8 cellular contexts compared by ENCODE assay signal in the genomic region with DNA sequence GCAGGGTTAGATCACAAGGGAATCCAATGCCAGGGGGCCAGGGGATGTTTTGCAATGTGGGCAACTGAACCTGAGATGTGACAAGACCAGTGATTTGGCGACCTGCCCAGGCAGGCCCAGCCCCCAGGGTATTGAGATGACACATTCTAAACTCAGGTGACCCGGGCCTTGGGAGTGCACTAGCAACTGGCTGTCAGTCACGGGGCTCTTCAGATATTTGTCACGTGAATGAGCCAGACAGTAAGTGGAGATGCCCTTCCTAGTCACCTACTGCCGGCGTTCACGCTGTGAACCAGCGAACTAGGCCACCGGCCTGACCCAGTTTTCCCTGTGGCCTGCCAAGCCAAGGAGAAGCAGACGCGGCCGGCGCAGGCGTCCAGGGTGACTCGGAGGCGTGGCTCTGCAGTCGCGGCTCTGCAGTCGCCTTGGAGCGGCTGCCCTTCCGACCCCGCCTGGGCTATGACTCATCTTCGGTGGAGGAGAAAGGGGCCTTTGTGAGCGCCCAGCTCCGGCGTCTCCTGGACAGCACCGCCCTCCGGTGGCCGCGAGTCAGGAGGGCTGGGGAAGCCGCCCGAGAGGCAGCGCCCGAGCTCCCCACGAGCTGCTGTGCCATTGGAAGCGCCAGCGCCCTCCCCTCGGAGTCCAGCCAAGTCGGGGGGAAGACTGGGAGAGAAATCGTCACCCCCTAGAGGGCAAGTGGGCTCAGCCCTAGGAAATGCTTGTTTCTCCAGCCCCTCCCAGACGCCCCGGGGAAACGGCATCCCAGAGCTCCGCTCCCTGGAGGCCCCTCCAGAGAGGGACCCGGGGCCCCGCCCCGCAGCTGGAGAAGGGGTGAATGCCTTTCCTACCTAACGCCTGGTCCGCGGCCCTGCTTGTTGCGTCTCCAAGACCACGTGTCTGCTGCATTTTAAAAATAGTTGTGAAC. TPM values are rescaled to one million over a fixed set of nuclear protein-coding genes. Genes with fewer than 3 reads are reported as not detected.
A peak's percentile ranks its signal among the peaks of the same experiment; 100 is the strongest.
DNase-seq lines count a peak whose midpoint lies in the region; ATAC-seq and TF ChIP-seq lines count a peak whose summit lies in the region.

No MANE protein-coding gene starts in this region.

- H3K27me3 Mint-ChIP-seq in activated B cell treated with CpG ODN at 0.5 μM for 24 hours, result no peaks in the 10 kb centered on the region

- H3K27ac ChIP-seq in AG04450 (ENCODE audit: low read depth, low read length) (peak overlapping the region; percentile 86), caudate nucleus (ENCODE audit: low read depth, low read length) (peak overlapping the region; percentile 96)

- ATAC-seq in GM18868 (IDR thresholded peaks at IDR 0.05; ENCODE audit: unreplicated experiment), result peak; percentile 85
- peak; percentile 83 for ATAC-seq in HG03108 (IDR thresholded peaks at IDR 0.05; ENCODE audit: unreplicated experiment)
- peak; percentile 88 for ATAC-seq in activated B cell treated with CpG ODN at 0.5 μM for 24 hours (ENCODE audit: low read depth)

- peak overlapping the region; percentile 86 for H3K4me3 Mint-ChIP-seq in activated B cell treated with CpG ODN at 0.5 μM for 24 hours

- DNase-seq in AG04450 (ENCODE audit: low read depth, low spot score) (peak; percentile 89), NCI-H2227 (lab: John Stamatoyannopoulos, UW; ENCODE audit: unreplicated experiment) (peak; percentile 91), activated B cell treated with CpG ODN at 0.5 μM for 24 hours (peak; percentile 83), caudate nucleus (lab: John Stamatoyannopoulos, UW) (peak in 60 of 61 donors; percentile 40 to 99 (median 95)), islet precursor cell (peak; percentile 100)
- peak; percentile 80 for DNase-seq in stimulated activated CD4-positive, alpha-beta T cell treated with anti-CD3 and anti-CD28 coated beads, Interleukin-12 subunit alpha, Interleukin-12 subunit beta, amount 100 ng/mL, for 4 hours

- H3K27me3 ChIP-seq in AG04450 (ENCODE audit: control insufficient read depth, insufficient read depth, low read length), result no peaks in the 10 kb centered on the region

- no peaks in the 10 kb centered on the region for H3K36me3 Mint-ChIP-seq in activated B cell treated with CpG ODN at 0.5 μM for 24 hours (ENCODE audit: low read depth)

- no peaks in the 10 kb centered on the region for H3K9me3 Mint-ChIP-seq in activated B cell treated with CpG ODN at 0.5 μM for 24 hours

- POLR2A ChIA-PET in AG04450 (lab: Yijun Ruan, JAX), result interaction anchor here (1.0 to 1.3 kb wide), 3 partner anchors 10 to 96 kb away, joined by 5 to 20 read pairs (median 6); partner anchors contain the start of gene WSB1
- POLR2A ChIA-PET in activated B cell treated with CpG ODN at 0.5 μM for 24 hours (lab: Charles Lee), result interaction anchor here (0.7 to 2.5 kb wide), 9 partner anchors 11 to 135 kb away, joined by 3 to 33 read pairs (median 4); partner anchors contain the start of gene WSB1

- intact Hi-C loops in activated B cell treated with CpG ODN at 0.5 μM for 24 hours (cut with micrococcal nuclease), result no loop called here

- peaks cover 36% of the 10 kb centered on the region for H3K4me1 Mint-ChIP-seq in activated B cell treated with CpG ODN at 0.5 μM for 24 hours

- CTCF ChIA-PET in AG04450 (lab: Charles Lee), result interaction anchor here (0.7 to 3.2 kb wide), 28 partner anchors 10 to 322 kb away, joined by 3 to 111 read pairs (median 4); no protein-coding TSS in a partner anchor
- CTCF ChIA-PET in activated B cell treated with CpG ODN at 0.5 μM for 24 hours (lab: Charles Lee), result interaction anchor here (0.7 to 5.9 kb wide), 27 partner anchors 12 to 270 kb away, joined by 3 to 112 read pairs (median 4); no protein-coding TSS in a partner anchor

- TF ChIP-seq CTCF in AG04450 (IDR thresholded peaks at IDR 0.05; ENCODE audit: low read depth, low read length), result peak; percentile 78
- TF ChIP-seq CTCF in activated B cell treated with CpG ODN at 0.5 μM for 24 hours (IDR thresholded peaks at IDR 0.05), result no peak

- H3K9me3 ChIP-seq in AG04450 (ENCODE audit: control insufficient read depth, insufficient read depth, low read length), result no peaks in the 10 kb centered on the region

- peak overlapping the region; percentile 87 for H3K27ac Mint-ChIP-seq in activated B cell treated with CpG ODN at 0.5 μM for 24 hours

- peak overlapping the region; percentile 61 for H3K4me3 ChIP-seq in AG04450 (ENCODE audit: low read depth, low read length)

RNA-seq across cellular contexts. Expression of gene WSB1, which starts 38.8 kb away (rescaled TPM):
- polyA plus RNA-seq in AG04450 (2011; rRNA removed), result 156 and 204 TPM in 2 replicates
- 68.6 and 71.8 TPM in 2 replicates for polyA minus RNA-seq in AG04450 (2011; rRNA and poly(A)+ RNA removed)
- total RNA-seq in activated B cell treated with CpG ODN at 0.5 μM for 24 hours, result 115 and 125 TPM in 2 replicates

Comparison
In these comparisons a context has a peak if more than half of its experiments do, and no peak if none do; other contexts are left out.
1. Peak in every context shown above with its lines: DNase-seq, ATAC-seq, H3K4me3 ChIP-seq and H3K27ac ChIP-seq.